Comparison of ENCODE assay signal across 9 cellular contexts in the genomic region with DNA sequence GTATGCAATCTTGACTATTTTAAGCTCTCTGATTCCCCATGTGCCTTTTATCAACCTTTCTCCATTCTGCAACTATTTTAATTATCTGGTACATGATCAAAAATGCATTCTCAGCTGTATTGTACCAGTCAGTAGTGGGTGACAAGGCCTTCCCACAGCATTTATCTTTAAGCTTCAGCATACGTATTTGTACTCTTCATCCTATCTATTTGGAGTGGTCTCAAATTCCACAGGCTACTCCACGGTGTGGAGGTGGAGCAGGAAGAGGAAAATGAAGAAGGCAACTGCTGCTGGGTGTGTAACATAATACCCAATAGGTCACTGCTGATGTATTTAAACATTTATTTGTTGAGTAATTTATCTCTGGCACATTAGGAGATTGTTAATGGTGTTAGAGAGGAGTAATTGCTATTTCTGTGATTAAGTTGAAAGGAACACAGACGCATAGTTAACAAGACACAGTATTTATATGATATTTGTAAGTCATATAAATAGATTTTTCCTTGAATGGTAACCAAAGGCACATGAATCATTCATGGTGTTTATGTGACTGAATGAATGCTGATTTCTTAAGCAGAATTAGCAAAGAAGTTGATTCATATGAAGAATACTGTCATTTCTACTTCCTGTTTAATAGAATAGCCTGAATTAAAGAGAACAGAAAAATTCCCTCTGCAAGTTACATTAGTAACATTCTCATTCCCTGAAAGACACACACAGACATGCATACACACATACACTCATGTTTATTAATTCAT.
DNase-seq lines count a peak whose midpoint lies in the region; ATAC-seq and TF ChIP-seq lines count a peak whose summit lies in the region.
"Had no signal": no experiment of that assay in that cellular context is flagged by ENCODE, and none has a peak within 500 bp of the region (broad histone marks: within the 10 kb centered on the region; RNA-seq: fewer than 3 reads in every experiment).

No MANE protein-coding gene starts in this region.

- ATAC-seq in Right ventricle myocardium inferior = peak; percentile 53
- ATAC-seq in thoracic aorta (ENCODE audit: insufficient number of reproducible peaks, low FRiP score, low read depth) = peak; percentile 48
- no peak for ATAC-seq in body of pancreas
- ATAC-seq: K562 had no signal

- no peaks in the 10 kb centered on the region for H3K9me3 Mint-ChIP-seq in dendritic cell treated with granulocyte-macrophage colony-stimulating factor and Interleukin-4, amounts not matched to agents 40 ng/mL and 50 ng/mL, for 4 days

- no peaks in the 10 kb centered on the region for H3K9me3 ChIP-seq in right atrium auricular region
- no peaks in the 10 kb centered on the region for H3K9me3 ChIP-seq in thoracic aorta
- no peaks in the 10 kb centered on the region for H3K9me3 ChIP-seq in body of pancreas

- H3K36me3 ChIP-seq in right atrium auricular region (no peaks in the 10 kb centered on the region), thoracic aorta (no peaks in the 10 kb centered on the region), body of pancreas (replicated peaks in 1 of 2; ENCODE audit: insufficient read depth in 1 of 2, low read depth in 2 of 2) (no peaks in the 10 kb centered on the region)

- H3K27ac Mint-ChIP-seq in dendritic cell treated with granulocyte-macrophage colony-stimulating factor and Interleukin-4, amounts not matched to agents 40 ng/mL and 50 ng/mL, for 4 days = peak overlapping the region; percentile 70

- DNase-seq in Right ventricle myocardium inferior (ENCODE audit: missing footprints) (no peak), right atrium auricular region (ENCODE audit: low spot score) (no peak), NCI-H1436 treated with DMSO at 0.1 percent for 48 hours (lab: John Stamatoyannopoulos, UW) (peak; percentile 10), thoracic aorta (ENCODE audit: low spot score) (no peak), mucosa of gallbladder (ENCODE audit: low spot score) (no peak), inferior parietal cortex (ENCODE audit: extremely low spot score) (no peak), body of pancreas (no peak)

- peak overlapping the region in 1 of 2 donors; percentile 54 for H3K27ac ChIP-seq in right atrium auricular region
- H3K27ac ChIP-seq in thoracic aorta = peak overlapping the region in 1 of 2 donors; percentile 2
- no peak overlapping the region for H3K27ac ChIP-seq in body of pancreas

- H3K4me3 ChIP-seq in right atrium auricular region = no peak overlapping the region
- no peak overlapping the region for H3K4me3 ChIP-seq in thoracic aorta
- H3K4me3 ChIP-seq in body of pancreas = no peak overlapping the region
- H3K4me3 ChIP-seq: K562 had no signal

- 20 to 22% methylated on average over 3 of the region's 3 CpGs for WGBS in body of pancreas, 2 donors

- intact Hi-C loops in Right ventricle myocardium inferior (cut with DNase I) (no loop called here), body of pancreas (cut with DNase I) (no loop called here)
- intact Hi-C loops in dendritic cell treated with granulocyte-macrophage colony-stimulating factor and Interleukin-4, amounts not matched to agents 40 ng/mL and 50 ng/mL, for 4 days (cut with micrococcal nuclease) = loop anchor here (10.0 kb wide), 1 partner anchor 552 kb away; no protein-coding TSS in a partner anchor

- H3K27me3 ChIP-seq in right atrium auricular region = no peaks in the 10 kb centered on the region
- H3K27me3 ChIP-seq in thoracic aorta (replicated peaks; ENCODE audit: insufficient read depth) = no peaks in the 10 kb centered on the region
- H3K27me3 ChIP-seq in body of pancreas = no peaks in the 10 kb centered on the region

- H3K27me3 Mint-ChIP-seq in dendritic cell treated with granulocyte-macrophage colony-stimulating factor and Interleukin-4, amounts not matched to agents 40 ng/mL and 50 ng/mL, for 4 days = no peaks in the 10 kb centered on the region

- no peak for TF ChIP-seq CTCF in right atrium auricular region (IDR thresholded peaks at IDR 0.05)
- no peak for TF ChIP-seq CTCF in thoracic aorta (IDR thresholded peaks at IDR 0.05)
- TF ChIP-seq CTCF in body of pancreas (IDR thresholded peaks at IDR 0.05) = no peak

- H3K4me3 Mint-ChIP-seq in dendritic cell treated with granulocyte-macrophage colony-stimulating factor and Interleukin-4, amounts not matched to agents 40 ng/mL and 50 ng/mL, for 4 days = no peak overlapping the region

- peaks cover 48% of the 10 kb centered on the region for H3K4me1 Mint-ChIP-seq in dendritic cell treated with granulocyte-macrophage colony-stimulating factor and Interleukin-4, amounts not matched to agents 40 ng/mL and 50 ng/mL, for 4 days (ENCODE audit: low read depth)

- H3K4me1 ChIP-seq in right atrium auricular region (peaks cover 0 to 11% of the 10 kb centered on the region in 2 donors), thoracic aorta (ENCODE audit: control insufficient read depth in 1 of 2, low read depth in 2 of 2) (peaks cover 0 to 26% of the 10 kb centered on the region in 2 donors), body of pancreas (peaks cover 17% of the 10 kb centered on the region)

- no peaks in the 10 kb centered on the region for H3K36me3 Mint-ChIP-seq in dendritic cell treated with granulocyte-macrophage colony-stimulating factor and Interleukin-4, amounts not matched to agents 40 ng/mL and 50 ng/mL, for 4 days (ENCODE audit: low read depth)

- no peak for TF ChIP-seq POLR2A in body of pancreas (IDR thresholded peaks at IDR 0.05)
